Comparison of ENCODE assay signal across 12 cellular contexts in the genomic region with DNA sequence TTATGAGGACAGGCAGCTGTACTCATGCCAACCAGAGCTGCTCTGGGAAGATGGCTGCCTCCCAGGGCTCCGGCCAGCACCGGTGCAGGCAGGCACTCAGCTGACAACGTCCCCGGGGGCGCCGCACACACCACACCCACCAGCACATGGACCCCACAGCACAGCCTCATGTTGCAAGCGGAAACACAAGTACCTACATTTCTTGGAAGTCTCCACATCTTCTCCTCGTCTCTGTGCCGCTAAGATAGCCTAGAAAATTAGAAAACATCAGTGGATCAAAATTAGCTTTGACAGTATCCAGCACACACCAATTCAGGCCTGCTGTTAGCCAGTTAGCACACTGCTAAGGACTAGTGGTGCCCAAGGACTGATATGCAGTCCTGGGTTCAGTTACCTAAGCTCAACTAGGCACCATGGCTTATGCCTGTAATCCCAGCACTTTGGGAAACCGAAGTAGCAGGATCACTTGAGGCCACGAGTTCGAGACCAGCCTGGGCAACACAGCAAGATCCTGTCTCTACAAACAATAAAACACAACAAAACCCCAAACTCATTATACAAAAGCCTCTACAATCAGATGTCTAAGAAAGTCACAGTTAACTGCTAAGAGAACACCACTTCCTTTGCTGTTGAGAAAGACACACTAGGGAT. TPM values are rescaled to one million over a fixed set of nuclear protein-coding genes. Genes with fewer than 3 reads are reported as not detected.
DNase-seq lines count a peak whose midpoint lies in the region; ATAC-seq and TF ChIP-seq lines count a peak whose summit lies in the region.
"Had no signal": no experiment of that assay in that cellular context is flagged by ENCODE, and none has a peak within 500 bp of the region (broad histone marks: within the 10 kb centered on the region; RNA-seq: fewer than 3 reads in every experiment).

No MANE protein-coding gene starts in this region.

- no peak for ATAC-seq in stimulated activated naive CD8-positive, alpha-beta T cell treated with anti-CD3 and anti-CD28 coated beads, Interleukin-15, amount 100 ng/mL, for 72 hours
- ATAC-seq in lower lobe of right lung = no peak
- ATAC-seq: left colon had no signal

- no peak for DNase-seq in stimulated activated naive CD8-positive, alpha-beta T cell treated with anti-CD3 and anti-CD28 coated beads, Interleukin-15, amount 100 ng/mL, for 72 hours
- DNase-seq in endothelial cell (ENCODE audit: low spot score) (no peak), type B pancreatic cell (ENCODE audit: extremely low spot score, unreplicated experiment) (no peak), RKO (ENCODE audit: low spot score) (no peak), lower lobe of right lung (no peak)
- DNase-seq: GM23248, MM.1S, NCI-H2081 treated with DMSO at 0.1 percent for 48 hours, NCI-H69, Peyer's patch had no signal

- TF ChIP-seq CTCF in endothelial cell (IDR thresholded peaks at IDR 0.05; ENCODE audit: unreplicated experiment) (no peak), type B pancreatic cell (conservative IDR thresholded peaks at IDR 0.05) (no peak), lower lobe of right lung (IDR thresholded peaks at IDR 0.05) (no peak)

- peaks cover 18% of the 10 kb centered on the region for H3K4me1 Mint-ChIP-seq in stimulated activated naive CD8-positive, alpha-beta T cell treated with anti-CD3 and anti-CD28 coated beads, Interleukin-15, Interleukin-2, amounts not matched to agents 100 ng/mL and 50 ng/mL, for 24 hours (ENCODE audit: low read depth)
- H3K4me1 Mint-ChIP-seq in stimulated activated naive CD8-positive, alpha-beta T cell treated with anti-CD3 and anti-CD28 coated beads, Interleukin-15, amount 100 ng/mL, for 72 hours = peaks cover 27% of the 10 kb centered on the region
- peaks cover 6% of the 10 kb centered on the region for H3K4me1 Mint-ChIP-seq in endothelial cell (ENCODE audit: unreplicated experiment)
- H3K4me1 Mint-ChIP-seq in type B pancreatic cell (ENCODE audit: unreplicated experiment) = no peaks in the 10 kb centered on the region

- peaks cover 41% of the 10 kb centered on the region for H3K36me3 ChIP-seq in lower lobe of right lung

- H3K9me3 ChIP-seq in lower lobe of right lung = no peaks in the 10 kb centered on the region
- H3K9me3 ChIP-seq: Peyer's patch had no signal

- no peaks in the 10 kb centered on the region for H3K9me3 Mint-ChIP-seq in stimulated activated naive CD8-positive, alpha-beta T cell treated with anti-CD3 and anti-CD28 coated beads, Interleukin-15, Interleukin-2, amounts not matched to agents 100 ng/mL and 50 ng/mL, for 24 hours
- H3K9me3 Mint-ChIP-seq in stimulated activated naive CD8-positive, alpha-beta T cell treated with anti-CD3 and anti-CD28 coated beads, Interleukin-15, amount 100 ng/mL, for 72 hours = no peaks in the 10 kb centered on the region
- H3K9me3 Mint-ChIP-seq in endothelial cell (ENCODE audit: unreplicated experiment) = peaks cover under 1% of the 10 kb centered on the region
- H3K9me3 Mint-ChIP-seq in type B pancreatic cell = peaks cover under 1% of the 10 kb centered on the region

- no peak overlapping the region for H3K27ac ChIP-seq in lower lobe of right lung
- H3K27ac ChIP-seq: GM23248 had no signal

- H3K27me3 ChIP-seq in lower lobe of right lung (ENCODE audit: low read depth) = no peaks in the 10 kb centered on the region
- H3K27me3 ChIP-seq: Peyer's patch had no signal

- no peak overlapping the region for H3K4me3 ChIP-seq in lower lobe of right lung
- H3K4me3 ChIP-seq: GM23248 had no signal

- peak overlapping the region; percentile 74 for H3K27ac Mint-ChIP-seq in stimulated activated naive CD8-positive, alpha-beta T cell treated with anti-CD3 and anti-CD28 coated beads, Interleukin-15, Interleukin-2, amounts not matched to agents 100 ng/mL and 50 ng/mL, for 24 hours
- H3K27ac Mint-ChIP-seq in stimulated activated naive CD8-positive, alpha-beta T cell treated with anti-CD3 and anti-CD28 coated beads, Interleukin-15, amount 100 ng/mL, for 72 hours = peak overlapping the region in 1 of 2 donors; percentile 82
- H3K27ac Mint-ChIP-seq in endothelial cell (ENCODE audit: unreplicated experiment) (peak overlapping the region; percentile 18), type B pancreatic cell (no peak overlapping the region)

- intact Hi-C loops in lower lobe of right lung (cut with DNase I) = no loop called here

- H3K27me3 Mint-ChIP-seq in stimulated activated naive CD8-positive, alpha-beta T cell treated with anti-CD3 and anti-CD28 coated beads, Interleukin-15, Interleukin-2, amounts not matched to agents 100 ng/mL and 50 ng/mL, for 24 hours = no peaks in the 10 kb centered on the region
- H3K27me3 Mint-ChIP-seq in stimulated activated naive CD8-positive, alpha-beta T cell treated with anti-CD3 and anti-CD28 coated beads, Interleukin-15, amount 100 ng/mL, for 72 hours = no peaks in the 10 kb centered on the region
- H3K27me3 Mint-ChIP-seq in endothelial cell (ENCODE audit: unreplicated experiment) (peaks cover 19% of the 10 kb centered on the region), type B pancreatic cell (no peaks in the 10 kb centered on the region)

- no peak overlapping the region for H3K4me3 Mint-ChIP-seq in stimulated activated naive CD8-positive, alpha-beta T cell treated with anti-CD3 and anti-CD28 coated beads, Interleukin-15, Interleukin-2, amounts not matched to agents 100 ng/mL and 50 ng/mL, for 24 hours
- H3K4me3 Mint-ChIP-seq in stimulated activated naive CD8-positive, alpha-beta T cell treated with anti-CD3 and anti-CD28 coated beads, Interleukin-15, amount 100 ng/mL, for 72 hours = no peak overlapping the region
- H3K4me3 Mint-ChIP-seq in endothelial cell (ENCODE audit: unreplicated experiment) = peak overlapping the region; percentile 59
- H3K4me3 Mint-ChIP-seq in type B pancreatic cell = peak overlapping the region; percentile 34

- H3K4me1 ChIP-seq in lower lobe of right lung = peaks cover 33% of the 10 kb centered on the region

- H3K36me3 Mint-ChIP-seq in stimulated activated naive CD8-positive, alpha-beta T cell treated with anti-CD3 and anti-CD28 coated beads, Interleukin-15, Interleukin-2, amounts not matched to agents 100 ng/mL and 50 ng/mL, for 24 hours (ENCODE audit: low read depth) = peaks cover 13% of the 10 kb centered on the region
- H3K36me3 Mint-ChIP-seq in endothelial cell (ENCODE audit: low read depth, unreplicated experiment) = peaks cover 19% of the 10 kb centered on the region
- peaks cover 4% of the 10 kb centered on the region for H3K36me3 Mint-ChIP-seq in type B pancreatic cell

RNA-seq across cellular contexts. Expression of gene EDF1, which starts 2.4 kb away (rescaled TPM):
- 286 TPM for total RNA-seq in endothelial cell (ENCODE audit: unreplicated experiment)
- total RNA-seq in type B pancreatic cell (ENCODE audit: low replicate concordance) = 324 and 342 TPM in 2 replicates
- total RNA-seq in lower lobe of right lung = 230 TPM

RNA-seq across cellular contexts. Expression of gene MAMDC4, which starts 11.6 kb away (rescaled TPM):
- total RNA-seq in endothelial cell (ENCODE audit: unreplicated experiment) (10.0 TPM), type B pancreatic cell (ENCODE audit: low replicate concordance) (18.4 and 29.1 TPM in 2 replicates), lower lobe of right lung (13.5 TPM)

RNA-seq across cellular contexts. Expression of gene PHPT1, which starts 14.5 kb away (rescaled TPM):
- total RNA-seq in endothelial cell (ENCODE audit: unreplicated experiment) (134 TPM), type B pancreatic cell (ENCODE audit: low replicate concordance) (176 and 199 TPM in 2 replicates), lower lobe of right lung (93.6 TPM)

RNA-seq across cellular contexts. Expression of gene AJM1, which starts 21.5 kb away (rescaled TPM):
- total RNA-seq in endothelial cell (ENCODE audit: unreplicated experiment) (0.80 TPM), type B pancreatic cell (ENCODE audit: low replicate concordance) (3.2 and 3.6 TPM in 2 replicates), lower lobe of right lung (3.5 TPM)

RNA-seq across cellular contexts. Expression of gene TRAF2, which starts 22.6 kb away (rescaled TPM):
- total RNA-seq in endothelial cell (ENCODE audit: unreplicated experiment) (21.7 TPM), type B pancreatic cell (ENCODE audit: low replicate concordance) (19.4 and 22.3 TPM in 2 replicates), lower lobe of right lung (16.5 TPM)

Comparison
In these comparisons a context has a peak if more than half of its experiments do, and no peak if none do; other contexts are left out.
1. H3K4me3 Mint-ChIP-seq: peak in endothelial cell (single experiment) and type B pancreatic cell (single experiment); none in stimulated activated naive CD8-positive, alpha-beta T cell treated with anti-CD3 and anti-CD28 coated beads, Interleukin-15, Interleukin-2, amounts not matched to agents 100 ng/mL and 50 ng/mL, for 24 hours (single experiment) and stimulated activated naive CD8-positive, alpha-beta T cell treated with anti-CD3 and anti-CD28 coated beads, Interleukin-15, amount 100 ng/mL, for 72 hours (0 of 2).